1 cellular context compared by ENCODE assay signal in the genomic region with DNA sequence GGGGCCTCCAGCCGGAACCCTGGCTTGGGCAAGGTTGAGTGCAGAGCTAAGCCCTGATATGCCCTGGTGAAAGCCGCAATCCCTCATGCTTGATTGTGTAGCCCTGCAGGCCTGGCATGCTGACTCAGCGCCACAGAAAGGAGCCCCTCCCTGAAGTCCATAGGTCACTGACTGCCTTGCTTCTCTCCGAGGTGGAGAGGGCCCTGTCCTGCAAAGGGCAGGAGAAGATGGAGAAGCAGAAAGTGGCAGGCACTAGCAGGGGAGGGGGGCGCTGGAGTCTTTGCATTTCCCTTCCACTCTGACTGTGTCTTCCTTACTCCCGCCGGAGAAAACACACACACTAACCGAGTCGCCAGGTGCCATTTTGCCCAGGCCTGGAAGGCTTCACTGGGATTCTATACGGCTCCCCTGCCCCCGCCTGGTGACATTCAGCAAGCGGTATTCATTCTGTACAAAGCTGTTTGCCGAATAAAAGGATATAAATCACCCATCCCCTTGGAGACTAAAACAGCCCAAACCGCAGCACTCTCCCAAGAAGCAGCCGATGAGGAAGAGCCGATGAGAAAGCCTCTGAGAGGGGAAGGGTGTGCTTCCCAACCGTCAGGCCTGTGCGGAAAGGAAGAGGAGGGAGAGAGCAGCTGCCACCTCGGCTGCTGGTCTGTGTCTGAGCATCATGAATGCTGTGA.
TF ChIP-seq lines count a peak whose summit lies in the region.

No MANE protein-coding gene starts in this region.

TF ChIP-seq in GM23338, 12 proteins besides CTCF, POLR2A, EP300 and RAD21 (continued from another document):
- TF ChIP-seq STAT1 (IDR thresholded peaks at IDR 0.05; ENCODE audit: unreplicated experiment) (no peak), EZH2phosphoT487 (IDR thresholded peaks at IDR 0.05; ENCODE audit: unreplicated experiment) (no peak), ZNF331 (CRISPR knock-in tag; IDR thresholded peaks at IDR 0.05; ENCODE audit: low read depth) (no peak), EZH2 (IDR thresholded peaks at IDR 0.05; ENCODE audit: low read depth, unreplicated experiment) (no peak)
